9 cellular contexts compared by ENCODE assay signal in the genomic region with DNA sequence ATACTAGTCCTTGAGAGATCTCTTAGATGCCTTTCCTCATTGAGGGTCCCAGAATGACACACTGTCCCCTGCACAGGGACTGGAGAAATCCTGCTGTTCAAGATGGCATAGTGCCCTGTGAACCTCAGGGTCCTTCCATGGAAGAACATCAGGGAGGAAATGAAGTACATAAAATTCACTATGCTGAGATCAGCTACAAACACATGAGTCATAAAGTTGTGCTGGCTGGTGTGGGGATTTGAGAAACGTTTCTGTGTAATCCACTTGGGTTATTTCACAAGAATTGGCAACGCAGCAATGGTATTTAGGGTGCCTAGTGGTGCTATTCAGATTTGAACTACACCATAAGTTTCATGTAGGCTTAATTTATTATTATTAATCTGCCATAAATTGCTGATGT.
DNase-seq lines count a peak whose midpoint lies in the region; ATAC-seq and TF ChIP-seq lines count a peak whose summit lies in the region.
"Had no signal": no experiment of that assay in that cellular context is flagged by ENCODE, and none has a peak within 500 bp of the region (broad histone marks: within the 10 kb centered on the region; RNA-seq: fewer than 3 reads in every experiment).

No MANE protein-coding gene starts in this region.

- no peaks in the 10 kb centered on the region for H3K9me3 ChIP-seq in vagina
- no peaks in the 10 kb centered on the region for H3K9me3 ChIP-seq in WERI-Rb-1 (ENCODE audit: severe bottlenecking)

- H3K4me3 Mint-ChIP-seq in natural killer cell treated with Interleukin-12 subunit alpha and Interleukin-12 subunit beta and Interleukin-15 and Interleukin-18, amount 100 ng/mL, for 72 hours, result peak overlapping the region; percentile 38
- no peak overlapping the region for H3K4me3 Mint-ChIP-seq in natural killer cell
- peak overlapping the region; percentile 28 for H3K4me3 Mint-ChIP-seq in MCF 10A (ENCODE audit: unreplicated experiment)
- no peak overlapping the region for H3K4me3 Mint-ChIP-seq in activated T-helper 1 cell treated with anti-CD3 and anti-CD28 coated beads, Interleukin-12 subunit alpha, Interleukin-12 subunit beta, Interleukin-2, Interleukin-4 antibody, amounts not matched to agents 30 ng/mL and 10 ng/mL and 1 ng/mL, durations not matched to agents 14 hours and 24 hours and 36 hours

- H3K4me1 ChIP-seq in vagina, result peaks cover 39% of the 10 kb centered on the region

- no peaks in the 10 kb centered on the region for H3K27me3 ChIP-seq in vagina
- no peaks in the 10 kb centered on the region for H3K27me3 ChIP-seq in WERI-Rb-1 (ENCODE audit: insufficient read depth, low read depth, severe bottlenecking)

- H3K4me1 Mint-ChIP-seq in natural killer cell treated with Interleukin-12 subunit alpha and Interleukin-12 subunit beta and Interleukin-15 and Interleukin-18, amount 100 ng/mL, for 72 hours (ENCODE audit: low read depth in 2 of 2), result peaks cover 42 to 44% of the 10 kb centered on the region in 2 donors
- H3K4me1 Mint-ChIP-seq in natural killer cell (peaks cover 15 to 19% of the 10 kb centered on the region in 2 donors), MCF 10A (ENCODE audit: insufficient read depth, unreplicated experiment) (peaks cover 34% of the 10 kb centered on the region)
- peaks cover 42% of the 10 kb centered on the region for H3K4me1 Mint-ChIP-seq in activated T-helper 1 cell treated with anti-CD3 and anti-CD28 coated beads, Interleukin-12 subunit alpha, Interleukin-12 subunit beta, Interleukin-2, Interleukin-4 antibody, amounts not matched to agents 30 ng/mL and 10 ng/mL and 1 ng/mL, durations not matched to agents 14 hours and 24 hours and 36 hours (ENCODE audit: low read depth)

- peak overlapping the region; percentile 29 to 66 for H3K27ac Mint-ChIP-seq in natural killer cell treated with Interleukin-12 subunit alpha and Interleukin-12 subunit beta and Interleukin-15 and Interleukin-18, amount 100 ng/mL, for 72 hours
- no peak overlapping the region for H3K27ac Mint-ChIP-seq in natural killer cell
- H3K27ac Mint-ChIP-seq in MCF 10A (ENCODE audit: low read depth, unreplicated experiment), result peak overlapping the region; percentile 63
- no peak overlapping the region for H3K27ac Mint-ChIP-seq in activated T-helper 1 cell treated with anti-CD3 and anti-CD28 coated beads, Interleukin-12 subunit alpha, Interleukin-12 subunit beta, Interleukin-2, Interleukin-4 antibody, amounts not matched to agents 30 ng/mL and 10 ng/mL and 1 ng/mL, durations not matched to agents 14 hours and 24 hours and 36 hours

- BruUV-seq in MCF 10A (replicated peaks; lab: Mats Ljungman, UMichigan), result no TSS peak

- TF ChIP-seq CTCF in natural killer cell (IDR thresholded peaks at IDR 0.05), result no peak
- no peak for TF ChIP-seq CTCF in MCF 10A (IDR thresholded peaks at IDR 0.05; ENCODE audit: unreplicated experiment)
- no peak for TF ChIP-seq CTCF in vagina (IDR thresholded peaks at IDR 0.05)
- no peak for TF ChIP-seq CTCF in WERI-Rb-1 (IDR thresholded peaks at IDR 0.05; ENCODE audit: low read depth, low read length)

- intact Hi-C loops in natural killer cell (cut with micrococcal nuclease), result no loop called here
- intact Hi-C loops in MCF 10A (cut with micrococcal nuclease), result no loop called here
- intact Hi-C loops in vagina (cut with DNase I), result no loop called here
- intact Hi-C loops in activated T-helper 1 cell treated with anti-CD3 and anti-CD28 coated beads, Interleukin-12 subunit alpha, Interleukin-12 subunit beta, Interleukin-2, Interleukin-4 antibody, amounts not matched to agents 30 ng/mL and 10 ng/mL and 1 ng/mL, durations not matched to agents 14 hours and 24 hours and 36 hours (cut with micrococcal nuclease), result loop anchor here (2.0 to 5.0 kb wide), 2 partner anchors 20 to 331 kb away; no protein-coding TSS in a partner anchor

- CTCF ChIA-PET in MCF 10A (lab: Yijun Ruan, JAX), result interaction anchor here (0.6 to 5.5 kb wide), 5 partner anchors 60 to 174 kb away, joined by 3 to 37 read pairs (median 4); a partner anchor contains a TSS

- H3K36me3 ChIP-seq in vagina (no peaks in the 10 kb centered on the region), WERI-Rb-1 (no peaks in the 10 kb centered on the region; the same call in 1 of the 2 replicates)

- H3K4me3 ChIP-seq in vagina (no peak overlapping the region), WERI-Rb-1 (ENCODE audit: low read depth, low read length) (no peak overlapping the region)

- ATAC-seq in natural killer cell treated with Interleukin-12 subunit alpha and Interleukin-12 subunit beta and Interleukin-15 and Interleukin-18, amount 100 ng/mL, for 72 hours, result peak; percentile 84 to 85
- no peak for ATAC-seq in natural killer cell

- H3K27ac ChIP-seq in vagina (peak overlapping the region; percentile 50), WERI-Rb-1 (no peak overlapping the region)

- peaks cover under 1% of the 10 kb centered on the region for H3K36me3 Mint-ChIP-seq in natural killer cell treated with Interleukin-12 subunit alpha and Interleukin-12 subunit beta and Interleukin-15 and Interleukin-18, amount 100 ng/mL, for 72 hours
- no peaks in the 10 kb centered on the region for H3K36me3 Mint-ChIP-seq in natural killer cell
- no peaks in the 10 kb centered on the region for H3K36me3 Mint-ChIP-seq in MCF 10A (ENCODE audit: insufficient read depth, unreplicated experiment)
- peaks cover 13% of the 10 kb centered on the region for H3K36me3 Mint-ChIP-seq in activated T-helper 1 cell treated with anti-CD3 and anti-CD28 coated beads, Interleukin-12 subunit alpha, Interleukin-12 subunit beta, Interleukin-2, Interleukin-4 antibody, amounts not matched to agents 30 ng/mL and 10 ng/mL and 1 ng/mL, durations not matched to agents 14 hours and 24 hours and 36 hours (ENCODE audit: low read depth)

- POLR2A ChIA-PET in MCF 10A (lab: Yijun Ruan, JAX), result interaction anchor here (0.6 to 3.7 kb wide), 25 partner anchors 9 to 378 kb away, joined by 3 to 21 read pairs (median 5); a partner anchor contains a TSS

- H3K9me3 Mint-ChIP-seq in natural killer cell treated with Interleukin-12 subunit alpha and Interleukin-12 subunit beta and Interleukin-15 and Interleukin-18, amount 100 ng/mL, for 72 hours, result peaks cover 3% of the 10 kb centered on the region
- no peaks in the 10 kb centered on the region for H3K9me3 Mint-ChIP-seq in natural killer cell
- no peaks in the 10 kb centered on the region for H3K9me3 Mint-ChIP-seq in MCF 10A (ENCODE audit: unreplicated experiment)
- H3K9me3 Mint-ChIP-seq in activated T-helper 1 cell treated with anti-CD3 and anti-CD28 coated beads, Interleukin-12 subunit alpha, Interleukin-12 subunit beta, Interleukin-2, Interleukin-4 antibody, amounts not matched to agents 30 ng/mL and 10 ng/mL and 1 ng/mL, durations not matched to agents 14 hours and 24 hours and 36 hours, result no peaks in the 10 kb centered on the region

- TF ChIP-seq POLR2A in vagina (IDR thresholded peaks at IDR 0.05), result no peak

- H3K27me3 Mint-ChIP-seq in natural killer cell treated with Interleukin-12 subunit alpha and Interleukin-12 subunit beta and Interleukin-15 and Interleukin-18, amount 100 ng/mL, for 72 hours, result no peaks in the 10 kb centered on the region
- H3K27me3 Mint-ChIP-seq in natural killer cell (ENCODE audit: low read depth in 2 of 2) (no peaks in the 10 kb centered on the region), MCF 10A (ENCODE audit: insufficient read depth, unreplicated experiment) (no peaks in the 10 kb centered on the region)
- no peaks in the 10 kb centered on the region for H3K27me3 Mint-ChIP-seq in activated T-helper 1 cell treated with anti-CD3 and anti-CD28 coated beads, Interleukin-12 subunit alpha, Interleukin-12 subunit beta, Interleukin-2, Interleukin-4 antibody, amounts not matched to agents 30 ng/mL and 10 ng/mL and 1 ng/mL, durations not matched to agents 14 hours and 24 hours and 36 hours (ENCODE audit: insufficient read depth)

- no peak for DNase-seq in natural killer cell treated with Interleukin-12 subunit alpha and Interleukin-12 subunit beta and Interleukin-15 and Interleukin-18, amount 100 ng/mL, for 72 hours (ENCODE audit: low spot score)
- DNase-seq in natural killer cell (no peak), MCF 10A (ENCODE audit: unreplicated experiment) (peak; percentile 94), lung microvascular endothelial cell (ENCODE audit: low read depth in 2 of 2) (peak; percentile 62 to 73), vagina (ENCODE audit: extremely low spot score in 2 of 2) (no peak), WERI-Rb-1 (no peak), UCSD-AML1 (lab: John Stamatoyannopoulos, UW; ENCODE audit: unreplicated experiment) (no peak)
- DNase-seq in activated T-helper 1 cell treated with anti-CD3 and anti-CD28 coated beads, Interleukin-12 subunit alpha, Interleukin-12 subunit beta, Interleukin-2, Interleukin-4 antibody, amounts not matched to agents 30 ng/mL and 10 ng/mL and 1 ng/mL, durations not matched to agents 14 hours and 24 hours and 36 hours (ENCODE audit: low spot score), result no peak
- DNase-seq: DMS153 had no signal

Comparison
In these comparisons a context has a peak if more than half of its experiments do, and no peak if none do; other contexts are left out.
1. ATAC-seq: peak in natural killer cell treated with Interleukin-12 subunit alpha and Interleukin-12 subunit beta and Interleukin-15 and Interleukin-18, amount 100 ng/mL, for 72 hours (2 of 2); none in natural killer cell (0 of 3).
2. H3K27ac Mint-ChIP-seq: peak in natural killer cell treated with Interleukin-12 subunit alpha and Interleukin-12 subunit beta and Interleukin-15 and Interleukin-18, amount 100 ng/mL, for 72 hours (2 of 2) and MCF 10A (single experiment); none in natural killer cell (0 of 2) and activated T-helper 1 cell treated with anti-CD3 and anti-CD28 coated beads, Interleukin-12 subunit alpha, Interleukin-12 subunit beta, Interleukin-2, Interleukin-4 antibody, amounts not matched to agents 30 ng/mL and 10 ng/mL and 1 ng/mL, durations not matched to agents 14 hours and 24 hours and 36 hours (single experiment).
3. H3K4me3 Mint-ChIP-seq: peak in natural killer cell treated with Interleukin-12 subunit alpha and Interleukin-12 subunit beta and Interleukin-15 and Interleukin-18, amount 100 ng/mL, for 72 hours (single experiment) and MCF 10A (single experiment); none in natural killer cell (single experiment) and activated T-helper 1 cell treated with anti-CD3 and anti-CD28 coated beads, Interleukin-12 subunit alpha, Interleukin-12 subunit beta, Interleukin-2, Interleukin-4 antibody, amounts not matched to agents 30 ng/mL and 10 ng/mL and 1 ng/mL, durations not matched to agents 14 hours and 24 hours and 36 hours (single experiment).
4. DNase-seq: peak in MCF 10A (single experiment) and lung microvascular endothelial cell (2 of 2); none in natural killer cell treated with Interleukin-12 subunit alpha and Interleukin-12 subunit beta and Interleukin-15 and Interleukin-18, amount 100 ng/mL, for 72 hours (single experiment), natural killer cell (single experiment), vagina (0 of 2), WERI-Rb-1 (single experiment), UCSD-AML1 (single experiment) and activated T-helper 1 cell treated with anti-CD3 and anti-CD28 coated beads, Interleukin-12 subunit alpha, Interleukin-12 subunit beta, Interleukin-2, Interleukin-4 antibody, amounts not matched to agents 30 ng/mL and 10 ng/mL and 1 ng/mL, durations not matched to agents 14 hours and 24 hours and 36 hours (single experiment).